Comparison of ENCODE assay signal across 8 cellular contexts in the genomic region with DNA sequence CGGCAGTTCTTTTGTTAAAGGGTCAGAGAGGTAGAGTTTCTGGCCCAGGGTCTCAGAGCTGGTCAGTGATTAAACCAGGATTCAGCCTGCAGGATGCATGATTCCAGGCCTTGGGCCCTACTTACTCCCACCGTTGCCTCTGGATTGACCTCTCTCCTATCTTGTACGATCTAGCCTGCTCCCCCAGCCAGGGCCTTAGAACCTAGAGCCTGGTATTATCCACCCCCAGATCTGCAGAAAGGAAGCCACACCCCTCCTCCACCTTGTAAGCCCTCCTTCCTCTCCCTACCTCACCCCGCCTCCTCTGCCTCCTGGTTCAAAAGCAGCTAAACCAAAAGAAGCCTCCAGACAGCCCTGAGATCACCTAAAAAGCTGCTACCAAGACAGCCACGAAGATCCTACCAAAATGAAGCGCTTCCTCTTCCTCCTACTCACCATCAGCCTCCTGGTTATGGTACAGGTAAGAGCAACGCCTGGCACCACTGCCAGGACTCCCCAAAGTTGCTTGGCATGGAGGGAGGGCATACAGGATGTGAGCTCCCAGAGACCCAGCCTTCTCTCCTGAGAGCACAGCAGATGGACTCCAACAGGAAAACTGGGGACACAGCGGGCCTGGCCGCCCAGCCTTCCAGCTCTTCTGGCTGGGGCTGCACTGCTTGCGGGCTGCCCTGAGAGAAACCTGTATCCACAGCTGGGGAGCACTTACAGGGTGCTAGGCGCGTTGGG. TPM values are rescaled to one million over a fixed set of nuclear protein-coding genes. Genes with fewer than 3 reads are reported as not detected.
DNase-seq lines count a peak whose midpoint lies in the region; ATAC-seq and TF ChIP-seq lines count a peak whose summit lies in the region.
"Had no signal": no experiment of that assay in that cellular context is flagged by ENCODE, and none has a peak within 500 bp of the region (broad histone marks: within the 10 kb centered on the region; RNA-seq: fewer than 3 reads in every experiment).

A gene with protein sequence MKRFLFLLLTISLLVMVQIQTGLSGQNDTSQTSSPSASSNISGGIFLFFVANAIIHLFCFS (plus strand): TSS at position 347 of the 726 bp plus-strand sequence. CDS start 60 bp downstream, at position 407.

- peaks cover 50% of the 10 kb centered on the region for H3F3A ChIP-seq in SU-DHL-6 (ENCODE audit: insufficient read depth)

- H3K9me3 ChIP-seq in SU-DHL-6 (ENCODE audit: insufficient read depth, low read length), result no peaks in the 10 kb centered on the region

- DNase-seq in cerebellum (ENCODE audit: low spot score), result no peak
- no peak for DNase-seq in SW 1271 (lab: John Stamatoyannopoulos, UW)

- no peaks in the 10 kb centered on the region for H4K20me1 ChIP-seq in SU-DHL-6 (ENCODE audit: low read depth, low read length)

- H3K9me3 Mint-ChIP-seq in activated naive CD8-positive, alpha-beta T cell (ENCODE audit: low read depth), result no peaks in the 10 kb centered on the region

- H3K4me2 ChIP-seq in SU-DHL-6 (ENCODE audit: low read depth, low read length, poor library complexity, severe bottlenecking), result peak within 1 kb of the TSS; percentile 84

- no peaks in the 10 kb centered on the region for H3K27me3 ChIP-seq in SU-DHL-6 (ENCODE audit: low read length)

- H3K36me3 Mint-ChIP-seq in activated naive CD8-positive, alpha-beta T cell, result peaks cover 2% of the 10 kb centered on the region

- peak within 1 kb of the TSS; percentile 93 for H3K27ac Mint-ChIP-seq in activated naive CD8-positive, alpha-beta T cell

- peaks cover 79% of the 10 kb centered on the region for H3K4me1 Mint-ChIP-seq in activated naive CD8-positive, alpha-beta T cell (ENCODE audit: low read depth)

- peak within 1 kb of the TSS; percentile 95 for H3K4me3 Mint-ChIP-seq in activated naive CD8-positive, alpha-beta T cell

- no peak for TF ChIP-seq CTCF in SU-DHL-6 (IDR thresholded peaks at IDR 0.05; ENCODE audit: insufficient read depth, low read length, poor library complexity, severe bottlenecking)

- peaks cover 20% of the 10 kb centered on the region for H3K79me2 ChIP-seq in SU-DHL-6 (ENCODE audit: insufficient read depth, low read length)

- H3K4me3 ChIP-seq in SU-DHL-6 (ENCODE audit: insufficient read depth, low read length, poor library complexity, severe bottlenecking) (peak within 1 kb of the TSS; percentile 73), skin epidermis (peak within 1 kb of the TSS; percentile 27 to 48 (median 34))

- ATAC-seq in GM21619 (IDR thresholded peaks at IDR 0.05; ENCODE audit: unreplicated experiment) (peak; percentile 32), GM21360 (IDR thresholded peaks at IDR 0.05; ENCODE audit: unreplicated experiment) (no peak)

- H3K27ac ChIP-seq in SU-DHL-6 (ENCODE audit: low read depth, low read length) (peak within 1 kb of the TSS; percentile 93), skin epidermis (peak within 1 kb of the TSS in 18 of 21 experiments; percentile 18 to 93 (median 74))
- H3K27ac ChIP-seq: VCaP had no signal

- no peaks in the 10 kb centered on the region for H3K27me3 Mint-ChIP-seq in activated naive CD8-positive, alpha-beta T cell

- no peaks in the 10 kb centered on the region for H3K9me2 ChIP-seq in SU-DHL-6 (replicated peaks; ENCODE audit: insufficient read depth, low read length)

- peaks cover 4% of the 10 kb centered on the region; the same call in 1 of the 2 replicates for H3K36me3 ChIP-seq in SU-DHL-6 (ENCODE audit: low read length)

- H3K9ac ChIP-seq in SU-DHL-6 (ENCODE audit: low read length), result peak within 1 kb of the TSS; percentile 89

- no peak within 1 kb of the TSS for H2AFZ ChIP-seq in SU-DHL-6 (ENCODE audit: low read depth, low read length, severe bottlenecking)

RNA-seq across cellular contexts. Expression of the gene that starts here (rescaled TPM):
- total RNA-seq in cerebellum, result not detected
